In the genomic region with DNA sequence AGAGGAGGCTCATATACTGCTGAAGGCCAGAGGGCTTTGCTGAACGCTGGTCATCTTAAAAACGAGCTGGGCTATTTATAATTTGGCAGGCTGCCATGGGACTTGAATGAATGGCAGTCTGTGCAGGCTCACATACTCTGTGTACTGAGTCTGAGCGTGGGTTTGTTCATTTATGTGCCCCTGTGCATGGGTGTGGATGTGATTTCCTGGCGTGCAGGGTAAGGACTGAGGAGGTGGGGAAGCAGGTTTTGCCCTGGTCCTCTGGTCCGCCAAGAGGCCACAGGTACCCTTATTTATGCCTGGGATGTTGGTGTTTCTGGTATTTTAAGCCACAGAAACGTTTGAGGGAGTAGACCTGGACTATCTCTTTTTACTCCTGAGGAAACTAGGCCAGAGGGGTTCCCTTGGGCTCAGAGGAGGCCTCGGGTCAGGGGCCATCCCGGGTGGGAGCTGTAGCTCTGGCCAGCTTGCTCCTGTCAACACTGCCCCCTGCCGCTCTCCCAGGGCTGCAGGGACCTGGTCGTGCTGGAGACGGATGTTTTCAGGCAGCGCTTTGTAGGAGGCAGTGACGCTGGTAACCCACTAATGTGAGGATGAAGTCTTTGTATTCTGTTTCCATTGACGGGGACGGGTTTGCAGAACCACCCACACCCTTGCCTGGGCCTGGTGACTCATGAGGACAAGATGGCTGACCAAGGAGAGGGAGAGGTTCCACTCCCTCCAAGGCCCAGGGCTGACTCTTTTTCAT, we compare ENCODE assay signal across 8 cellular contexts.
DNase-seq lines count a peak whose midpoint lies in the region; ATAC-seq and TF ChIP-seq lines count a peak whose summit lies in the region.

No MANE protein-coding gene starts in this region.

- CTCF ChIA-PET in PC-9 (lab: Charles Lee): no interaction called here

- no peak for TF ChIP-seq EP300 in neural cell (conservative IDR thresholded peaks at IDR 0.05; ENCODE audit: poor library complexity, severe bottlenecking)

- TF ChIP-seq RAD21 in neural cell (conservative IDR thresholded peaks at IDR 0.05): no peak

- H2AFZ ChIP-seq in PC-9 (no peak overlapping the region), fibroblast of lung (ENCODE audit: low read length) (no peak overlapping the region), neural cell (ENCODE audit: low read depth, low read length) (no peak overlapping the region)

- H3F3A ChIP-seq in PC-9 (ENCODE audit: insufficient read depth, low read depth): no peaks in the 10 kb centered on the region
- H3F3A ChIP-seq in neural cell (ENCODE audit: insufficient read depth, low read length, poor library complexity, severe bottlenecking): no peaks in the 10 kb centered on the region

- H3K27ac Mint-ChIP-seq in activated T-helper 17 cell treated with anti-CD3 and anti-CD28 coated beads, Interleukin-2, amount 50 U/mL, for 72 hours: peak overlapping the region; percentile 100

- H3K36me3 ChIP-seq in PC-9 (ENCODE audit: low read depth) (no peaks in the 10 kb centered on the region), fibroblast of lung (ENCODE audit: control insufficient read depth, insufficient read depth, low read length) (no peaks in the 10 kb centered on the region), neural cell (ENCODE audit: insufficient read depth, low read length) (no peaks in the 10 kb centered on the region)

- peak overlapping the region; percentile 85 for H3K4me3 Mint-ChIP-seq in activated T-helper 17 cell treated with anti-CD3 and anti-CD28 coated beads, Interleukin-2, amount 50 U/mL, for 72 hours

- peaks cover 22% of the 10 kb centered on the region; the same call in 1 of the 2 replicates for H3K27me3 ChIP-seq in PC-9 (ENCODE audit: insufficient read depth, low read depth)
- no peaks in the 10 kb centered on the region for H3K27me3 ChIP-seq in fibroblast of lung (ENCODE audit: control insufficient read depth, insufficient read depth, low read length)
- no peaks in the 10 kb centered on the region for H3K27me3 ChIP-seq in neural cell (ENCODE audit: insufficient read depth, low read depth, low read length)

- H3K9me2 ChIP-seq in PC-9 (ENCODE audit: insufficient read depth): no peaks in the 10 kb centered on the region
- no peaks in the 10 kb centered on the region for H3K9me2 ChIP-seq in neural cell (ENCODE audit: insufficient read depth, low read length)

- H3K36me3 Mint-ChIP-seq in activated T-helper 17 cell treated with anti-CD3 and anti-CD28 coated beads, Interleukin-2, amount 50 U/mL, for 72 hours (ENCODE audit: low read depth): peaks cover 14% of the 10 kb centered on the region

- H3K4me3 ChIP-seq in PC-9 (no peak overlapping the region), fibroblast of lung (replicated peaks in 1 of 4; ENCODE audit: control extremely low read depth in 1 of 4, insufficient read depth in 1 of 4, low read depth in 3 of 4, low read length in 4 of 4) (no peak overlapping the region), neural cell (ENCODE audit: low read length) (no peak overlapping the region)

- no peaks in the 10 kb centered on the region for H3K79me2 ChIP-seq in PC-9 (ENCODE audit: low read depth)
- H3K79me2 ChIP-seq in fibroblast of lung (ENCODE audit: control insufficient read depth, insufficient read depth, low read length): no peaks in the 10 kb centered on the region
- H3K79me2 ChIP-seq in neural cell (replicated peaks; ENCODE audit: insufficient read depth, low read length): peaks cover 62% of the 10 kb centered on the region

- no peaks in the 10 kb centered on the region for H3K27me3 Mint-ChIP-seq in activated T-helper 17 cell treated with anti-CD3 and anti-CD28 coated beads, Interleukin-2, amount 50 U/mL, for 72 hours

- POLR2A ChIA-PET in PC-9 (lab: Charles Lee; ENCODE audit: unreplicated experiment): no interaction called here

- H3K27ac ChIP-seq in PC-9 (no peak overlapping the region), fibroblast of lung (ENCODE audit: insufficient read depth, low read length) (no peak overlapping the region), neural cell (ENCODE audit: low read length) (no peak overlapping the region)

- intact Hi-C loops in PC-9 (cut with micrococcal nuclease; ENCODE audit: unreplicated experiment): no loop called here

- TF ChIP-seq CTCF in PC-9 (conservative IDR thresholded peaks at IDR 0.05) (no peak; the same call in 1 of the 2 replicates), fibroblast of lung (conservative IDR thresholded peaks at IDR 0.05 in 1 of 2, IDR thresholded peaks at IDR 0.05 in 1 of 2; ENCODE audit: low read depth in 1 of 2, low read length in 2 of 2) (peak; percentile 14 to 30), neural cell (IDR thresholded peaks at IDR 0.05; ENCODE audit: poor library complexity, severe bottlenecking) (peak; percentile 36)

- no peaks in the 10 kb centered on the region; the same call in 1 of the 2 replicates for H3K4me1 ChIP-seq in PC-9 (replicated peaks; ENCODE audit: insufficient read depth)
- H3K4me1 ChIP-seq in fibroblast of lung (ENCODE audit: control insufficient read depth, extremely low read depth, insufficient read depth, low read length): no peaks in the 10 kb centered on the region

- DNase-seq in DMS79 (lab: John Stamatoyannopoulos, UW) (peak; percentile 17), PC-9 (peak; percentile 6 to 62), fibroblast of lung (ENCODE audit: low read depth in 2 of 2) (peak; percentile 85 to 98), GOT3 (lab: John Stamatoyannopoulos, UW) (no peak)
- peak; percentile 87 for DNase-seq in stimulated activated naive CD8-positive, alpha-beta T cell treated with anti-CD3 and anti-CD28 coated beads, Interleukin-15, Interleukin-2, amounts not matched to agents 100 U/mL and 50 U/mL, for 24 hours

- H3K9me3 Mint-ChIP-seq in activated T-helper 17 cell treated with anti-CD3 and anti-CD28 coated beads, Interleukin-2, amount 50 U/mL, for 72 hours: no peaks in the 10 kb centered on the region

- H3K9me3 ChIP-seq in PC-9 (ENCODE audit: insufficient read depth, low read depth): no peaks in the 10 kb centered on the region
- H3K9me3 ChIP-seq in fibroblast of lung (ENCODE audit: control insufficient read depth, insufficient read depth, low read depth, low read length): no peaks in the 10 kb centered on the region
- no peaks in the 10 kb centered on the region for H3K9me3 ChIP-seq in neural cell (ENCODE audit: low read length)

- no TSS peak for BruUV-seq in PC-9 (replicated peaks; lab: Mats Ljungman, UMichigan)

- no peak overlapping the region for H3K4me2 ChIP-seq in PC-9
- no peak overlapping the region for H3K4me2 ChIP-seq in fibroblast of lung (ENCODE audit: extremely low read depth, insufficient read depth, low read length)
- H3K4me2 ChIP-seq in neural cell (ENCODE audit: low read length): no peak overlapping the region

- peak; percentile 50 for ATAC-seq in HG02938 (IDR thresholded peaks at IDR 0.05; ENCODE audit: unreplicated experiment)
- ATAC-seq in activated T-helper 17 cell treated with anti-CD3 and anti-CD28 coated beads, Interleukin-2, amount 50 U/mL, for 72 hours (replicated peaks): peak; percentile 88
- peak; percentile 94 for ATAC-seq in stimulated activated naive CD8-positive, alpha-beta T cell treated with anti-CD3 and anti-CD28 coated beads, Interleukin-15, Interleukin-2, amounts not matched to agents 100 U/mL and 50 U/mL, for 24 hours

- H3K9ac ChIP-seq in fibroblast of lung (ENCODE audit: insufficient read depth, low read length) (no peak overlapping the region), neural cell (ENCODE audit: low read length) (no peak overlapping the region)

- H4K20me1 ChIP-seq in PC-9 (ENCODE audit: insufficient read depth) (no peaks in the 10 kb centered on the region), fibroblast of lung (ENCODE audit: control insufficient read depth, extremely low read depth, insufficient read depth, low read length) (no peaks in the 10 kb centered on the region), neural cell (ENCODE audit: insufficient read depth) (no peaks in the 10 kb centered on the region)

- peaks cover 64% of the 10 kb centered on the region for H3K4me1 Mint-ChIP-seq in activated T-helper 17 cell treated with anti-CD3 and anti-CD28 coated beads, Interleukin-2, amount 50 U/mL, for 72 hours

TF ChIP-seq in neural cell, 6 proteins besides CTCF, POLR2A, EP300 and RAD21:
- no peak for TF ChIP-seq EZH2 (IDR thresholded peaks at IDR 0.05; ENCODE audit: borderline replicate concordance, insufficient read depth, low read length, poor library complexity, severe bottlenecking)
- peak; percentile 27 for TF ChIP-seq SMC3 (conservative IDR thresholded peaks at IDR 0.05; ENCODE audit: poor library complexity)
